In the genomic region with DNA sequence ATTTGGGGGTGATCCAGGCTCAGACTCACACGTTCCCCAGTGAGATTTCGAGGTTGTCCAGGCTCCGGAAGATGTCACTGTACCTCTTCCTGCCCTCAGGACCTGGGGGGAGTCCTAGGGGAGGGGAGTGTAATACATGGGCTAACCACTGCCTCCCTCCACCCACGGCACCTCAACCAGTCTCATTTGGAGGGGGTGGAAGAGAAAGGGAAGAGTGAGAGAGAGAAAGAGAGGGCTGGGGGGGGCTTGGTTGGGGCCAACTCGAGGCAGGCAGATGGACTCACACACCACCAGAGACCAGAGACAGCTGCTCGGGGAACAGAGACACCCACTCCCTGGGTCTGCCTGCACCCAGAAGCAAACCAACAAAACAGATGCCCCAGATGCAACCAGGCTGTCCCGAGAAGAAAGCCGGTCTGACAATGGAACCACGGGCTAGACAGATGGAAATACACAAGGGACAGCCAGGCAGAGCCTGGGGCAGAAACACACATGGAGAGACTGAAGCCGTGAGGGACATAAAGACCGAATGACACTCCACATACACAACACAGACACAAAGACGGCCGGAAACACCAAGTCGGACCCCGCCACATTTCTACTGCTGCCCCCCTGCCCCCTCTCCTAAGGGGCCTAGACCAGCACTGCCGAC, we compare ENCODE assay signal across 9 cellular contexts. TPM values are rescaled to one million over a fixed set of nuclear protein-coding genes. Genes with fewer than 3 reads are reported as not detected.
DNase-seq lines count a peak whose midpoint lies in the region; ATAC-seq, FAIRE-seq and TF ChIP-seq lines count a peak whose summit lies in the region.
"Had no signal": no experiment of that assay in that cellular context is flagged by ENCODE, and none has a peak within 500 bp of the region (broad histone marks: within the 10 kb centered on the region; RNA-seq: fewer than 3 reads in every experiment).

No MANE protein-coding gene starts in this region.

- no peak for TF ChIP-seq RAD21 in H1 (IDR thresholded peaks at IDR 0.05 in 1 of 2, conservative IDR thresholded peaks at IDR 0.05 in 1 of 2; ENCODE audit: low read depth in 2 of 2, low read length in 2 of 2)

- no peak overlapping the region for H2BK120ac ChIP-seq in H1 (replicated peaks; ENCODE audit: low read depth, low read length)

- H2AK5ac ChIP-seq in H1 (ENCODE audit: low read depth, low read length): peak overlapping the region; percentile 70; the same call in 1 of the 2 replicates

- WGBS in H1 (ENCODE audit: extremely low coverage in 1 of 2, insufficient coverage in 1 of 2, insufficient read length in 1 of 2, insufficient replicate concordance in 2 of 2, low coverage in 1 of 2, low lambda C conversion rate in 2 of 2, missing lambda C conversion rate in 1 of 2), 2 experiments: 30% methylated on average over 14 of the region's 16 CpGs; no CpG with 5 or more reads in 1 of the 2 experiments
- 28% methylated on average over 16 of the region's 16 CpGs for WGBS in urinary bladder

- POLR2A ChIA-PET in H1 (lab: Charles Lee; ENCODE audit: partially characterized antibody): no interaction called here

- H2AFZ ChIP-seq in H1 (ENCODE audit: low read length): peak overlapping the region; percentile 69; the same call in 1 of the 2 replicates

- peaks cover 0 to 8% (median 5%) of the 10 kb centered on the region in 4 experiments; a peak in 6 of 7 replicates for H3K4me1 ChIP-seq in H1 (replicated peaks in 1 of 4; ENCODE audit: control insufficient read depth in 3 of 4, insufficient read depth in 4 of 4, low read length in 3 of 4)
- H3K4me1 ChIP-seq in urinary bladder (ENCODE audit: insufficient read depth): no peaks in the 10 kb centered on the region

- no peaks in the 10 kb centered on the region for H3K9me3 ChIP-seq in H1 (ENCODE audit: insufficient read depth in 2 of 2, low read depth in 1 of 2, low read length in 1 of 2)
- H3K9me3 ChIP-seq: adrenal gland had no signal

- FAIRE-seq in H1 (lab: Jason Lieb, UNC) (no peak), frontal cortex (lab: Jason Lieb, UNC) (no peak)

- peak overlapping the region; percentile 96 to 99 for H3K27ac Mint-ChIP-seq in natural killer cell treated with Interleukin-12 subunit alpha and Interleukin-12 subunit beta and Interleukin-15 and Interleukin-18, amount 100 ng/mL, for 72 hours

- peak overlapping the region; percentile 23 for H4K8ac ChIP-seq in H1 (ENCODE audit: extremely low read depth, insufficient read depth, low read length)

- CTCF ChIA-PET in H1 (lab: Charles Lee; ENCODE audit: partially characterized antibody): interaction anchor here (0.7 kb wide), 1 partner anchor 75 kb away, joined by 4 read pairs; no protein-coding TSS in a partner anchor

- peaks cover 4% of the 10 kb centered on the region; the same call in 1 of the 2 replicates for H3K23me2 ChIP-seq in H1 (ENCODE audit: low read depth, low read length)

- peaks cover 3 to 5% of the 10 kb centered on the region in 2 experiments for H4K20me1 ChIP-seq in H1 (replicated peaks in 1 of 2; ENCODE audit: control insufficient read depth in 1 of 2, insufficient read depth in 2 of 2, low read length in 2 of 2)

- no peak overlapping the region for H3K23ac ChIP-seq in H1 (ENCODE audit: insufficient read length)

- H3K79me1 ChIP-seq in H1 (ENCODE audit: low read depth, low read length): no peaks in the 10 kb centered on the region

- peaks cover 14 to 27% of the 10 kb centered on the region in 2 donors for H3K4me1 Mint-ChIP-seq in natural killer cell treated with Interleukin-12 subunit alpha and Interleukin-12 subunit beta and Interleukin-15 and Interleukin-18, amount 100 ng/mL, for 72 hours (ENCODE audit: low read depth in 2 of 2)

- peak overlapping the region; percentile 31 for H4K91ac ChIP-seq in H1 (replicated peaks; ENCODE audit: insufficient read length, low read length)

- ATAC-seq in HG03159 (IDR thresholded peaks at IDR 0.05; ENCODE audit: unreplicated experiment) (peak; percentile 8), GM18517 (IDR thresholded peaks at IDR 0.05; ENCODE audit: unreplicated experiment) (no peak)
- peak; percentile 68 to 72 for ATAC-seq in natural killer cell treated with Interleukin-12 subunit alpha and Interleukin-12 subunit beta and Interleukin-15 and Interleukin-18, amount 100 ng/mL, for 72 hours

- peaks cover 6% of the 10 kb centered on the region for H3K36me3 Mint-ChIP-seq in natural killer cell treated with Interleukin-12 subunit alpha and Interleukin-12 subunit beta and Interleukin-15 and Interleukin-18, amount 100 ng/mL, for 72 hours

- peak overlapping the region; percentile 72 to 85 for H3K4me2 ChIP-seq in H1 (ENCODE audit: insufficient read depth in 1 of 2, low read depth in 2 of 2, low read length in 2 of 2)

- peak overlapping the region; percentile 25 for H3K4ac ChIP-seq in H1 (replicated peaks; ENCODE audit: insufficient read length, low read depth, low read length)

- peak overlapping the region; percentile 100 for H3K4me3 Mint-ChIP-seq in natural killer cell treated with Interleukin-12 subunit alpha and Interleukin-12 subunit beta and Interleukin-15 and Interleukin-18, amount 100 ng/mL, for 72 hours

- H3K4me3 ChIP-seq in GM12875 (ENCODE audit: low read depth, low read length) (peak overlapping the region; percentile 85), H1 (ENCODE audit: extremely low read depth in 1 of 4, insufficient read depth in 2 of 4, low read depth in 3 of 4, low read length in 4 of 4) (peak overlapping the region; percentile 77 to 85 (median 80)), urinary bladder (ENCODE audit: low read depth, low read length) (peak overlapping the region; percentile 69)

- H3K56ac ChIP-seq in H1 (replicated peaks; ENCODE audit: insufficient read length, low read depth, low read length): no peak overlapping the region

- no peak for DNase-seq in H1 (ENCODE audit: low read depth in 1 of 2, low spot score in 2 of 2)
- peak; percentile 71 for DNase-seq in natural killer cell treated with Interleukin-12 subunit alpha and Interleukin-12 subunit beta and Interleukin-15 and Interleukin-18, amount 100 ng/mL, for 72 hours (ENCODE audit: low spot score)
- DNase-seq in frontal cortex (ENCODE audit: low spot score in 2 of 2): no peak

- no peak overlapping the region for H4K5ac ChIP-seq in H1 (ENCODE audit: insufficient read length, low read depth, low read length)

- H3K14ac ChIP-seq in H1 (ENCODE audit: insufficient read length): no peak overlapping the region

- TF ChIP-seq EP300 in H1 (IDR thresholded peaks at IDR 0.05; ENCODE audit: borderline replicate concordance in 1 of 2, low read depth in 2 of 2, low read length in 2 of 2): no peak

- H2BK20ac ChIP-seq in H1 (ENCODE audit: low read length): no peak overlapping the region

- H3K18ac ChIP-seq in H1 (ENCODE audit: extremely low read depth, low read length): peak overlapping the region; percentile 78

- peak overlapping the region; percentile 81; the same call in 1 of the 2 replicates for H2BK15ac ChIP-seq in H1 (ENCODE audit: low read length)

- no peaks in the 10 kb centered on the region for H3K27me3 ChIP-seq in H1 (replicated peaks in 1 of 4; ENCODE audit: control insufficient read depth in 3 of 4, extremely low read depth in 1 of 4, insufficient read depth in 3 of 4, low read length in 3 of 4)
- H3K27me3 ChIP-seq: adrenal gland had no signal

- TF ChIP-seq POLR2A in H1 (IDR thresholded peaks at IDR 0.05; ENCODE audit: control extremely low read depth in 1 of 2, low read depth in 2 of 2, low read length in 2 of 2): no peak

- H3K27me3 Mint-ChIP-seq in natural killer cell treated with Interleukin-12 subunit alpha and Interleukin-12 subunit beta and Interleukin-15 and Interleukin-18, amount 100 ng/mL, for 72 hours: no peaks in the 10 kb centered on the region

- TF ChIP-seq CTCF in GM12875 (IDR thresholded peaks at IDR 0.05; ENCODE audit: borderline replicate concordance, insufficient read depth, low read depth, low read length) (no peak), VCaP (conservative IDR thresholded peaks at IDR 0.05) (no peak), H1 (IDR thresholded peaks at IDR 0.05; ENCODE audit: control extremely low read depth in 1 of 3, insufficient read depth in 1 of 3, low read depth in 1 of 3, low read length in 3 of 3) (no peak)

- H2BK12ac ChIP-seq in H1 (ENCODE audit: low read depth, low read length): 0 out of 2 replicates have a peak overlapping the region, but pooled peaks have one; percentile 7

- H3K36me3 ChIP-seq in H1 (ENCODE audit: control insufficient read depth in 2 of 4, insufficient read depth in 4 of 4, low read length in 3 of 4) (peaks cover 10 to 28% (median 21%) of the 10 kb centered on the region in 4 experiments), urinary bladder (ENCODE audit: insufficient read depth) (peaks cover 4% of the 10 kb centered on the region)

- peak overlapping the region in 2 of 4 experiments; percentile 56 to 59; a peak in 3 of 7 replicates for H3K9ac ChIP-seq in H1 (replicated peaks in 1 of 4; ENCODE audit: extremely low read depth in 1 of 4, low read depth in 3 of 4, low read length in 3 of 4)

- no peak overlapping the region for H2BK5ac ChIP-seq in H1 (ENCODE audit: low read depth, low read length)

- no peaks in the 10 kb centered on the region for H3K79me2 ChIP-seq in H1 (ENCODE audit: control insufficient read depth in 1 of 2, insufficient read depth in 2 of 2, low read length in 2 of 2)

- peak overlapping the region; percentile 54; the same call in 1 of the 2 replicates for H3K27ac ChIP-seq in VCaP
- H3K27ac ChIP-seq in H1 (ENCODE audit: low read depth, low read length): peak overlapping the region; percentile 33; the same call in 1 of the 2 replicates
- H3K27ac ChIP-seq in urinary bladder (ENCODE audit: low read depth): no peak overlapping the region

- H3K9me3 Mint-ChIP-seq in natural killer cell treated with Interleukin-12 subunit alpha and Interleukin-12 subunit beta and Interleukin-15 and Interleukin-18, amount 100 ng/mL, for 72 hours: no peaks in the 10 kb centered on the region

RNA-seq across cellular contexts. Expression of a gene that starts 0.8 kb away (rescaled TPM):
- total RNA-seq in H1 (2021; fragmentation: NEBNext Ultra II Directional; extraction: Animal tissue kit (Norgen Biotek cat#: 25700)): 18.1 and 20.2 TPM in 2 replicates
- polyA plus RNA-seq in H1 (2011; rRNA removed) (5.7 and 8.9 TPM in 2 replicates), urinary bladder (6.2 TPM)
- 6.2 TPM for polyA plus RNA-seq in H1 (2011; cell fraction: cytosol; rRNA removed)
- polyA plus RNA-seq in H1 (2011; cell fraction: nucleus; rRNA removed): 28.2 TPM
- polyA plus RNA-seq in H1 (2012, experiment 1 of 2): 9.9 to 15.8 TPM (median 14.2 TPM) in 4 replicates
- polyA plus RNA-seq in H1 (2012, experiment 2 of 2): 16.1 TPM
- 10.4 TPM for polyA plus RNA-seq in H1 (2013, experiment 1 of 2)
- 10.5 TPM for polyA plus RNA-seq in H1 (2013, experiment 2 of 2)
- polyA minus RNA-seq in H1 (2011; rRNA and poly(A)+ RNA removed): 5.8 and 7.1 TPM in 2 replicates
- 7.9 TPM for polyA minus RNA-seq in H1 (2011; cell fraction: cytosol; rRNA and poly(A)+ RNA removed)
- polyA minus RNA-seq in H1 (2011; cell fraction: nucleus; rRNA and poly(A)+ RNA removed): 8.6 TPM
- total RNA-seq in natural killer cell treated with Interleukin-12 subunit alpha and Interleukin-12 subunit beta and Interleukin-15 and Interleukin-18, amount 100 ng/mL, for 72 hours: 100 to 1,000 TPM in 1 of 2 donors, 10 to 100 TPM in 1; 87.2 to 112 TPM
- total RNA-seq in urinary bladder (3.6 TPM), frontal cortex (15.1 TPM)

RNA-seq across cellular contexts. Expression of a gene that starts 14.6 kb away (rescaled TPM):
- total RNA-seq in H1 (2021; fragmentation: NEBNext Ultra II Directional; extraction: Animal tissue kit (Norgen Biotek cat#: 25700)): 47.1 and 47.6 TPM in 2 replicates
- polyA plus RNA-seq in H1 (2011; rRNA removed) (70.2 and 121 TPM in 2 replicates), urinary bladder (4.9 TPM)
- polyA plus RNA-seq in H1 (2011; cell fraction: cytosol; rRNA removed): 54.8 TPM
- polyA plus RNA-seq in H1 (2011; cell fraction: nucleus; rRNA removed): 298 TPM
- 43.0 to 66.6 TPM (median 64.7 TPM) in 4 replicates for polyA plus RNA-seq in H1 (2012, experiment 1 of 2)
- 51.1 TPM for polyA plus RNA-seq in H1 (2012, experiment 2 of 2)
- polyA plus RNA-seq in H1 (2013, experiment 1 of 2): 89.2 TPM
- 78.1 TPM for polyA plus RNA-seq in H1 (2013, experiment 2 of 2)
- 14.0 and 21.6 TPM in 2 replicates for polyA minus RNA-seq in H1 (2011; rRNA and poly(A)+ RNA removed)
- 21.4 TPM for polyA minus RNA-seq in H1 (2011; cell fraction: cytosol; rRNA and poly(A)+ RNA removed)
- polyA minus RNA-seq in H1 (2011; cell fraction: nucleus; rRNA and poly(A)+ RNA removed): 38.2 TPM
- total RNA-seq in natural killer cell treated with Interleukin-12 subunit alpha and Interleukin-12 subunit beta and Interleukin-15 and Interleukin-18, amount 100 ng/mL, for 72 hours: 10 to 100 TPM; 33.7 to 35.0 TPM
- total RNA-seq in urinary bladder (4.1 TPM), frontal cortex (14.7 TPM)

RNA-seq across cellular contexts. Expression of a gene that starts 20.8 kb away (rescaled TPM):
- total RNA-seq in H1 (2021; fragmentation: NEBNext Ultra II Directional; extraction: Animal tissue kit (Norgen Biotek cat#: 25700)): 64.2 and 75.7 TPM in 2 replicates
- 33.0 and 70.7 TPM in 2 replicates for polyA plus RNA-seq in H1 (2011; rRNA removed)
- polyA plus RNA-seq in H1 (2011; cell fraction: cytosol; rRNA removed): 36.9 TPM
- 284 TPM for polyA plus RNA-seq in H1 (2011; cell fraction: nucleus; rRNA removed)
- 47.8 to 73.6 TPM (median 62.5 TPM) in 4 replicates for polyA plus RNA-seq in H1 (2012, experiment 1 of 2)
- 64.3 TPM for polyA plus RNA-seq in H1 (2012, experiment 2 of 2)
- 75.7 TPM for polyA plus RNA-seq in H1 (2013, experiment 1 of 2)
- polyA plus RNA-seq in H1 (2013, experiment 2 of 2): 65.6 TPM
- 68.4 and 83.9 TPM in 2 replicates for polyA minus RNA-seq in H1 (2011; rRNA and poly(A)+ RNA removed)
- 49.1 TPM for polyA minus RNA-seq in H1 (2011; cell fraction: cytosol; rRNA and poly(A)+ RNA removed)
- polyA minus RNA-seq in H1 (2011; cell fraction: nucleus; rRNA and poly(A)+ RNA removed): 93.9 TPM
- total RNA-seq in natural killer cell treated with Interleukin-12 subunit alpha and Interleukin-12 subunit beta and Interleukin-15 and Interleukin-18, amount 100 ng/mL, for 72 hours: 100 to 1,000 TPM in 1 of 2 donors, 10 to 100 TPM in 1; 61.9 to 122 TPM
- 27.7 TPM for total RNA-seq in urinary bladder
- polyA plus RNA-seq in urinary bladder: 35.5 TPM
- total RNA-seq in frontal cortex: 22.0 TPM

RNA-seq across cellular contexts. Expression of a gene that starts 24.1 kb away (rescaled TPM):
- 3.3 and 3.4 TPM in 2 replicates for total RNA-seq in H1 (2021; fragmentation: NEBNext Ultra II Directional; extraction: Animal tissue kit (Norgen Biotek cat#: 25700))
- polyA plus RNA-seq in H1 (2011; rRNA removed): 3.8 and 8.3 TPM in 2 replicates
- 6.5 TPM for polyA plus RNA-seq in H1 (2011; cell fraction: cytosol; rRNA removed)
- polyA plus RNA-seq in H1 (2011; cell fraction: nucleus; rRNA removed): 12.1 TPM
- polyA plus RNA-seq in H1 (2012, experiment 1 of 2): 3.9 to 6.8 TPM (median 4.8 TPM) in 4 replicates
- 2.2 TPM for polyA plus RNA-seq in H1 (2012, experiment 2 of 2)
- 3.7 TPM for polyA plus RNA-seq in H1 (2013, experiment 1 of 2)
- polyA plus RNA-seq in H1 (2013, experiment 2 of 2): 4.1 TPM
- polyA minus RNA-seq in H1 (2011; rRNA and poly(A)+ RNA removed): 1.7 and 1.8 TPM in 2 replicates
- 2.9 TPM for polyA minus RNA-seq in H1 (2011; cell fraction: cytosol; rRNA and poly(A)+ RNA removed)
- polyA minus RNA-seq in H1 (2011; cell fraction: nucleus; rRNA and poly(A)+ RNA removed): 2.6 TPM
- 10 to 100 TPM; 26.3 to 80.1 TPM for total RNA-seq in natural killer cell treated with Interleukin-12 subunit alpha and Interleukin-12 subunit beta and Interleukin-15 and Interleukin-18, amount 100 ng/mL, for 72 hours
- total RNA-seq in urinary bladder: 3.9 TPM
- 2.1 TPM for polyA plus RNA-seq in urinary bladder
- 11.4 TPM for total RNA-seq in frontal cortex

RNA-seq across cellular contexts. Expression of a gene that starts 26.0 kb away (rescaled TPM):
- total RNA-seq in H1 (2021; fragmentation: NEBNext Ultra II Directional; extraction: Animal tissue kit (Norgen Biotek cat#: 25700)): 46.2 and 50.9 TPM in 2 replicates
- polyA plus RNA-seq in H1 (2011; rRNA removed) (11.0 and 13.0 TPM in 2 replicates), urinary bladder (4.3 TPM)
- polyA plus RNA-seq in H1 (2011; cell fraction: cytosol; rRNA removed): 17.1 TPM
- polyA plus RNA-seq in H1 (2011; cell fraction: nucleus; rRNA removed): 12.2 TPM
- polyA plus RNA-seq in H1 (2012, experiment 1 of 2): 14.2 to 31.6 TPM (median 16.6 TPM) in 4 replicates
- 10.5 TPM for polyA plus RNA-seq in H1 (2012, experiment 2 of 2)
- 44.3 TPM for polyA plus RNA-seq in H1 (2013, experiment 1 of 2)
- polyA plus RNA-seq in H1 (2013, experiment 2 of 2): 38.9 TPM
- polyA minus RNA-seq in H1 (2011; rRNA and poly(A)+ RNA removed): 28.9 and 34.1 TPM in 2 replicates
- 14.8 TPM for polyA minus RNA-seq in H1 (2011; cell fraction: cytosol; rRNA and poly(A)+ RNA removed)
- polyA minus RNA-seq in H1 (2011; cell fraction: nucleus; rRNA and poly(A)+ RNA removed): 28.8 TPM
- 10 to 100 TPM; 45.3 to 53.1 TPM for total RNA-seq in natural killer cell treated with Interleukin-12 subunit alpha and Interleukin-12 subunit beta and Interleukin-15 and Interleukin-18, amount 100 ng/mL, for 72 hours
- total RNA-seq in urinary bladder (9.5 TPM), frontal cortex (13.5 TPM)
